Comparison of ENCODE assay signal across 7 cellular contexts in the genomic region with DNA sequence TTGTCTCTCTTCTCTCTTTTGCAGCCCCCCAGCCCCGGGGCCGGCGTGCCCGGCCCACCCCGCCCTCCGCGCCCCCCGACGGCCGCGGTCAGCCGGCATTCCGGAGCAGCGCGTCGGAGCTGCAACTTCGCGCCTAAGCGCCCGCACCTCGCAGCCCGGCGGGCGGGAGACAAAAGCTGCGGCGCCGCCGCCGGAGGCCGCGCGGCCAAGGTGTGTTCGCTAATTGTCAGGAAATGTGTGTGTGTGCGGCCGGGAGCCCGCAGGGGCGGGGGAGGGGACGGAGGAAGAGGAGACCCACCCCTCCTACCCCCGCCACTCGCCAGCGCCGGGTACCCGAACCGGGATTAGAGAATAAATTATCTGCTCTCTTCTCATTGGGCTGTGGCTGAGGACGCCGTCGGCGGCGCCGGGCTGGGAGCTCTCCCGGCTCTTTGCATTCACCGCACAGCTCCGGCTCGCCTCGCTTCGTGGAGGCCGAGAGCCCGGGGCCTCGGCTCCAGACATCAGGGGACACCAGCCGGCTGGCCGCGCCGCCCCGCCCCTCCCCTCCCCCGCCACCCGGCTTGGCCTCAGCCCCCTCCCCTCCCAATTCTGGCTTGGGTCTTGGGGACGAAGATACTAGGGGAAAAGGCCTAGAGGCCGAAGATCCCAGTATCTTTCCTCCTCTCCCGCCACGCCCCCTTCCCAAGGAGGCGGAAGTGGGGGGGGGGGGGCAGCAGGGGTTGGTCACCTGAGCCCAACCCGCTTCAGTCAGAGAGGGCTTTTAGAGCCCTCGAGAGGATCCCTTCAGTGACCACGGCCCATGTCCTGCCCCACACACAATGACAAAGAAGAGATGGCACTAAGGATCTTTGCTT. TPM values are rescaled to one million over a fixed set of nuclear protein-coding genes. Genes with fewer than 3 reads are reported as not detected.
DNase-seq lines count a peak whose midpoint lies in the region; ATAC-seq and TF ChIP-seq lines count a peak whose summit lies in the region.

No MANE protein-coding gene starts in this region.

- no TSS peak for BruUV-seq in HCT116 (replicated peaks; lab: Mats Ljungman, UMichigan)

- peaks cover 11% of the 10 kb centered on the region; the same call in 1 of the 2 replicates for H3K27me3 ChIP-seq in HCT116 (ENCODE audit: insufficient read depth, low read length)
- H3K27me3 ChIP-seq in gastrocnemius medialis, result peaks cover 67 to 82% (median 79%) of the 10 kb centered on the region in 3 donors

- H3K4me2 ChIP-seq in HCT116 (ENCODE audit: low read length), result peak overlapping the region; percentile 86

- H3K4me1 ChIP-seq in HCT116 (ENCODE audit: control insufficient read depth in 1 of 2, insufficient read depth in 2 of 2, low read length in 2 of 2) (peaks cover 11 to 41% of the 10 kb centered on the region in 2 experiments), gastrocnemius medialis (peaks cover 0 to 9% of the 10 kb centered on the region in 2 donors)

- DNase-seq in HCT116 (ENCODE audit: low read depth, low spot score) (no peak), NCI-H510A (lab: John Stamatoyannopoulos, UW) (peak; percentile 84), ecto neural progenitor cell (ENCODE audit: low spot score) (peak; percentile 90), gastrocnemius medialis (no peak)
- no peak for DNase-seq in activated CD4-positive, CD25-positive, alpha-beta regulatory T cell (lab: John Stamatoyannopoulos, UW)

- peak overlapping the region; percentile 48; the same call in 1 of the 2 replicates for H3K9ac ChIP-seq in HCT116 (ENCODE audit: low read length)

- intact Hi-C loops in HCT116 (cut with micrococcal nuclease) (no loop called here), gastrocnemius medialis (cut with DNase I; ENCODE audit: low total_unique reads) (no loop called here)

- in situ Hi-C loops in gastrocnemius medialis (cut with MboI; ENCODE audit: low sequenced_read_pairs in 4 of 4), result no loop called here

- H3K9me3 ChIP-seq in HCT116 (ENCODE audit: control insufficient read depth in 1 of 2, insufficient read depth in 1 of 2, low read depth in 1 of 2, low read length in 2 of 2) (no peaks in the 10 kb centered on the region), gastrocnemius medialis (no peaks in the 10 kb centered on the region)

- CTCF ChIA-PET in HCT116 (lab: Charles Lee), result interaction anchor here (1.0 to 2.9 kb wide), 3 partner anchors 16 to 28 kb away, joined by 3 to 11 read pairs (median 4); no protein-coding TSS in a partner anchor

- TF ChIP-seq CTCF in HCT116 (IDR thresholded peaks at IDR 0.05 in 2 of 3, conservative IDR thresholded peaks at IDR 0.05 in 1 of 3; ENCODE audit: borderline replicate concordance in 1 of 3, insufficient read depth in 1 of 3, low read depth in 2 of 3, low read length in 2 of 3) (no peak), gastrocnemius medialis (IDR thresholded peaks at IDR 0.05 in 4 of 5, conservative IDR thresholded peaks at IDR 0.05 in 1 of 5) (no peak)

- TF ChIP-seq POLR2A in HCT116 (IDR thresholded peaks at IDR 0.05; ENCODE audit: borderline replicate concordance, extremely low read depth, insufficient read depth, insufficient read length) (no peak), gastrocnemius medialis (IDR thresholded peaks at IDR 0.05) (no peak)

- H2AFZ ChIP-seq in HCT116 (ENCODE audit: low read depth, low read length, poor library complexity, severe bottlenecking), result peak overlapping the region; percentile 76

- no peaks in the 10 kb centered on the region for H3K9me2 ChIP-seq in HCT116 (ENCODE audit: insufficient read depth)

- ATAC-seq in HCT116, result peak; percentile 78
- no peak for ATAC-seq in gastrocnemius medialis
- no peak for ATAC-seq in HG02588 (IDR thresholded peaks at IDR 0.05; ENCODE audit: unreplicated experiment)
- ATAC-seq in HG02840 (IDR thresholded peaks at IDR 0.05; ENCODE audit: low FRiP score, unreplicated experiment), result no peak

- RAD21 ChIA-PET in HCT116 (lab: Charles Lee; ENCODE audit: low non-redundant PET in 1 of 2, low total read pairs in 2 of 2, uncharacterized antibody in 2 of 2, unreplicated experiment in 2 of 2), result interaction anchor here in 1 of 2 experiments (0.7 kb wide), 2 partner anchors 16 to 28 kb away, joined by 3 to 5 read pairs; no protein-coding TSS in a partner anchor

- H3K27ac ChIP-seq in HCT116 (ENCODE audit: low read depth, low read length) (peak overlapping the region; percentile 23; the same call in 1 of the 2 replicates), gastrocnemius medialis (no peak overlapping the region)

- H3K36me3 ChIP-seq in HCT116 (ENCODE audit: control insufficient read depth in 1 of 2, insufficient read depth in 2 of 2, low read length in 2 of 2) (no peaks in the 10 kb centered on the region), gastrocnemius medialis (no peaks in the 10 kb centered on the region)

- POLR2A ChIA-PET in HCT116 (lab: Charles Lee), result interaction anchor here (1.0 kb wide), 1 partner anchor 19 kb away, joined by 4 read pairs; no protein-coding TSS in a partner anchor

- H3K79me2 ChIP-seq in HCT116 (ENCODE audit: insufficient read depth, low read length), result no peaks in the 10 kb centered on the region

- H3K4me3 ChIP-seq in HCT116 (replicated peaks in 1 of 2; ENCODE audit: low read depth in 1 of 2, low read length in 2 of 2), result peak overlapping the region; percentile 45 to 60
- H3K4me3 ChIP-seq in gastrocnemius medialis, result peak overlapping the region; percentile 17 to 48 (median 21)

- no peaks in the 10 kb centered on the region for H4K20me1 ChIP-seq in HCT116 (ENCODE audit: insufficient read depth)

- TF ChIP-seq RAD21 in HCT116 (IDR thresholded peaks at IDR 0.05; ENCODE audit: low read depth), result no peak

TF ChIP-seq in HCT116, 20 proteins besides CTCF, POLR2A, EP300 and RAD21:
- TF ChIP-seq TCF7L2 (IDR thresholded peaks at IDR 0.05; ENCODE audit: borderline replicate concordance, extremely low read depth, insufficient read depth, insufficient read length), result no peak
- TF ChIP-seq, protein P1, sequence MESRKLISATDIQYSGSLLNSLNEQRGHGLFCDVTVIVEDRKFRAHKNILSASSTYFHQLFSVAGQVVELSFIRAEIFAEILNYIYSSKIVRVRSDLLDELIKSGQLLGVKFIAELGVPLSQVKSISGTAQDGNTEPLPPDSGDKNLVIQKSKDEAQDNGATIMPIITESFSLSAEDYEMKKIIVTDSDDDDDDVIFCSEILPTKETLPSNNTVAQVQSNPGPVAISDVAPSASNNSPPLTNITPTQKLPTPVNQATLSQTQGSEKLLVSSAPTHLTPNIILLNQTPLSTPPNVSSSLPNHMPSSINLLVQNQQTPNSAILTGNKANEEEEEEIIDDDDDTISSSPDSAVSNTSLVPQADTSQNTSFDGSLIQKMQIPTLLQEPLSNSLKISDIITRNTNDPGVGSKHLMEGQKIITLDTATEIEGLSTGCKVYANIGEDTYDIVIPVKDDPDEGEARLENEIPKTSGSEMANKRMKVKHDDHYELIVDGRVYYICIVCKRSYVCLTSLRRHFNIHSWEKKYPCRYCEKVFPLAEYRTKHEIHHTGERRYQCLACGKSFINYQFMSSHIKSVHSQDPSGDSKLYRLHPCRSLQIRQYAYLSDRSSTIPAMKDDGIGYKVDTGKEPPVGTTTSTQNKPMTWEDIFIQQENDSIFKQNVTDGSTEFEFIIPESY (IDR thresholded peaks at IDR 0.05; ENCODE audit: extremely low read depth, insufficient replicate concordance, low read length), result no peak
- TF ChIP-seq, protein P2, sequence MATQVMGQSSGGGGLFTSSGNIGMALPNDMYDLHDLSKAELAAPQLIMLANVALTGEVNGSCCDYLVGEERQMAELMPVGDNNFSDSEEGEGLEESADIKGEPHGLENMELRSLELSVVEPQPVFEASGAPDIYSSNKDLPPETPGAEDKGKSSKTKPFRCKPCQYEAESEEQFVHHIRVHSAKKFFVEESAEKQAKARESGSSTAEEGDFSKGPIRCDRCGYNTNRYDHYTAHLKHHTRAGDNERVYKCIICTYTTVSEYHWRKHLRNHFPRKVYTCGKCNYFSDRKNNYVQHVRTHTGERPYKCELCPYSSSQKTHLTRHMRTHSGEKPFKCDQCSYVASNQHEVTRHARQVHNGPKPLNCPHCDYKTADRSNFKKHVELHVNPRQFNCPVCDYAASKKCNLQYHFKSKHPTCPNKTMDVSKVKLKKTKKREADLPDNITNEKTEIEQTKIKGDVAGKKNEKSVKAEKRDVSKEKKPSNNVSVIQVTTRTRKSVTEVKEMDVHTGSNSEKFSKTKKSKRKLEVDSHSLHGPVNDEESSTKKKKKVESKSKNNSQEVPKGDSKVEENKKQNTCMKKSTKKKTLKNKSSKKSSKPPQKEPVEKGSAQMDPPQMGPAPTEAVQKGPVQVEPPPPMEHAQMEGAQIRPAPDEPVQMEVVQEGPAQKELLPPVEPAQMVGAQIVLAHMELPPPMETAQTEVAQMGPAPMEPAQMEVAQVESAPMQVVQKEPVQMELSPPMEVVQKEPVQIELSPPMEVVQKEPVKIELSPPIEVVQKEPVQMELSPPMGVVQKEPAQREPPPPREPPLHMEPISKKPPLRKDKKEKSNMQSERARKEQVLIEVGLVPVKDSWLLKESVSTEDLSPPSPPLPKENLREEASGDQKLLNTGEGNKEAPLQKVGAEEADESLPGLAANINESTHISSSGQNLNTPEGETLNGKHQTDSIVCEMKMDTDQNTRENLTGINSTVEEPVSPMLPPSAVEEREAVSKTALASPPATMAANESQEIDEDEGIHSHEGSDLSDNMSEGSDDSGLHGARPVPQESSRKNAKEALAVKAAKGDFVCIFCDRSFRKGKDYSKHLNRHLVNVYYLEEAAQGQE (IDR thresholded peaks at IDR 0.05; ENCODE audit: low read depth), result no peak
- TF ChIP-seq SIN3A (IDR thresholded peaks at IDR 0.05; ENCODE audit: low read depth), result no peak
- TF ChIP-seq, protein P3, sequence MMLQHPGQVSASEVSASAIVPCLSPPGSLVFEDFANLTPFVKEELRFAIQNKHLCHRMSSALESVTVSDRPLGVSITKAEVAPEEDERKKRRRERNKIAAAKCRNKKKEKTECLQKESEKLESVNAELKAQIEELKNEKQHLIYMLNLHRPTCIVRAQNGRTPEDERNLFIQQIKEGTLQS (IDR thresholded peaks at IDR 0.05), result no peak
- TF ChIP-seq ZFX (IDR thresholded peaks at IDR 0.05), result peak; percentile 44; the same call in 1 of the 2 replicates
- TF ChIP-seq POLR2AphosphoS5 (IDR thresholded peaks at IDR 0.05; ENCODE audit: low read depth, low read length), result no peak; the same call in 1 of the 2 replicates
- no peak for TF ChIP-seq CBX3 (IDR thresholded peaks at IDR 0.05; ENCODE audit: low read depth)
- TF ChIP-seq SP1 (IDR thresholded peaks at IDR 0.05; ENCODE audit: low read depth), result no peak

RNA-seq across cellular contexts. Expression of a gene that starts 1.3 kb away (rescaled TPM):
- 3.9 TPM for total RNA-seq in HCT116 (2021; ENCODE audit: unreplicated experiment)
- polyA plus RNA-seq in HCT116 (2012), result 3.2 and 4.4 TPM in 2 replicates
- not detected for total RNA-seq in gastrocnemius medialis

RNA-seq across cellular contexts. Expression of a gene that starts 35.2 kb away (rescaled TPM):
- total RNA-seq in HCT116 (2021; ENCODE audit: unreplicated experiment) (11.9 TPM), gastrocnemius medialis (not detected)
- polyA plus RNA-seq in HCT116 (2012), result 14.9 and 21.8 TPM in 2 replicates

RNA-seq across cellular contexts. Expression of a gene that starts 47.4 kb away (rescaled TPM):
- total RNA-seq in HCT116 (2021; ENCODE audit: unreplicated experiment), result 32.0 TPM
- polyA plus RNA-seq in HCT116 (2012), result 30.5 and 30.7 TPM in 2 replicates
- 1 to 10 TPM; 1.2 to 4.6 (median 1.5) TPM for total RNA-seq in gastrocnemius medialis

Comparison
In these comparisons a context has a peak if more than half of its experiments do, and no peak if none do; other contexts are left out.
1. DNase-seq: peak in NCI-H510A (single experiment) and ecto neural progenitor cell (single experiment); none in HCT116 (single experiment), gastrocnemius medialis (0 of 2) and activated CD4-positive, CD25-positive, alpha-beta regulatory T cell (0 of 4).
2. RNA of a gene that starts 35.2 kb away (total RNA-seq): 11.9 TPM in HCT116 (single experiment); not detected in gastrocnemius medialis; every median in the first group is over 10 times any median in the second.